8 cellular contexts compared by ENCODE assay signal in genomic region chr10:97081621-97082235, GRCh38.
DNase-seq lines count a peak whose midpoint lies in the region; ATAC-seq and TF ChIP-seq lines count a peak whose summit lies in the region.

No MANE protein-coding gene starts in this region.

- WGBS in heart left ventricle, 4 donors: 12 to 29% (median 14%) methylated on average over 6 of the region's 6 CpGs

- no peaks in the 10 kb centered on the region for H3K36me3 Mint-ChIP-seq in glutamatergic neuron (ENCODE audit: unreplicated experiment)

- no peak overlapping the region for H3K27ac ChIP-seq in heart left ventricle

- TF ChIP-seq CTCF in heart left ventricle (IDR thresholded peaks at IDR 0.05) (peak; percentile 40 to 69 (median 57)), glutamatergic neuron (IDR thresholded peaks at IDR 0.05; ENCODE audit: partially characterized antibody, unreplicated experiment) (peak; percentile 38)

- H3K27me3 Mint-ChIP-seq in glutamatergic neuron (ENCODE audit: unreplicated experiment): no peaks in the 10 kb centered on the region

- H3K4me3 ChIP-seq in heart left ventricle: no peak overlapping the region

- H3K27me3 ChIP-seq in heart left ventricle: peaks cover 0 to 3% (median 0%) of the 10 kb centered on the region in 9 donors

- ATAC-seq in heart left ventricle (peak in 3 of 4 donors; percentile 59 to 71 (median 66)), Right ventricle myocardium inferior (no peak)

- peak in 3 of 5 donors; percentile 37 to 45 (median 40) for DNase-seq in heart left ventricle
- no peak for DNase-seq in Right ventricle myocardium inferior (ENCODE audit: missing footprints)
- DNase-seq in RPMI8226: peak; percentile 69
- DNase-seq in activated gamma-delta T cell treated with anti-CD3 and anti-CD28 coated beads, Interleukin-2, amount 50 U/mL, for 16 hours (ENCODE audit: low read depth): peak; percentile 30
- peak; percentile 52 for DNase-seq in glutamatergic neuron
- DNase-seq in smooth muscle cell of the brain vasculature (ENCODE audit: low read depth, low spot score): peak; percentile 17
- DNase-seq in GF-D8 (lab: John Stamatoyannopoulos, UW): no peak
- DNase-seq in NCI-H510A treated with DMSO at 0.1 percent for 48 hours (lab: John Stamatoyannopoulos, UW): no peak

- no peaks in the 10 kb centered on the region for H3K9me3 ChIP-seq in heart left ventricle

- TF ChIP-seq POLR2A in heart left ventricle (IDR thresholded peaks at IDR 0.05): no peak

- H3K4me3 Mint-ChIP-seq in glutamatergic neuron (ENCODE audit: unreplicated experiment): no peak overlapping the region

- no peaks in the 10 kb centered on the region for H3K4me1 ChIP-seq in heart left ventricle

- H3K27ac Mint-ChIP-seq in glutamatergic neuron (ENCODE audit: unreplicated experiment): no peak overlapping the region

- peaks cover 1% of the 10 kb centered on the region for H3K9me3 Mint-ChIP-seq in glutamatergic neuron (ENCODE audit: unreplicated experiment)

- intact Hi-C loops in heart left ventricle (cut with DNase I): no loop called here
- intact Hi-C loops in Right ventricle myocardium inferior (cut with DNase I): no loop called here

- H3K4me1 Mint-ChIP-seq in glutamatergic neuron (ENCODE audit: low read depth, unreplicated experiment): peaks cover 10% of the 10 kb centered on the region

- no peaks in the 10 kb centered on the region for H3K36me3 ChIP-seq in heart left ventricle

Comparison
In these comparisons a context has a peak if more than half of its experiments do, and no peak if none do; other contexts are left out.
1. DNase-seq: peak in heart left ventricle (3 of 5), RPMI8226 (single experiment), activated gamma-delta T cell treated with anti-CD3 and anti-CD28 coated beads, Interleukin-2, amount 50 U/mL, for 16 hours (single experiment), glutamatergic neuron (single experiment) and smooth muscle cell of the brain vasculature (single experiment); none in Right ventricle myocardium inferior (single experiment), GF-D8 (single experiment) and NCI-H510A treated with DMSO at 0.1 percent for 48 hours (single experiment).